In the genomic region with DNA sequence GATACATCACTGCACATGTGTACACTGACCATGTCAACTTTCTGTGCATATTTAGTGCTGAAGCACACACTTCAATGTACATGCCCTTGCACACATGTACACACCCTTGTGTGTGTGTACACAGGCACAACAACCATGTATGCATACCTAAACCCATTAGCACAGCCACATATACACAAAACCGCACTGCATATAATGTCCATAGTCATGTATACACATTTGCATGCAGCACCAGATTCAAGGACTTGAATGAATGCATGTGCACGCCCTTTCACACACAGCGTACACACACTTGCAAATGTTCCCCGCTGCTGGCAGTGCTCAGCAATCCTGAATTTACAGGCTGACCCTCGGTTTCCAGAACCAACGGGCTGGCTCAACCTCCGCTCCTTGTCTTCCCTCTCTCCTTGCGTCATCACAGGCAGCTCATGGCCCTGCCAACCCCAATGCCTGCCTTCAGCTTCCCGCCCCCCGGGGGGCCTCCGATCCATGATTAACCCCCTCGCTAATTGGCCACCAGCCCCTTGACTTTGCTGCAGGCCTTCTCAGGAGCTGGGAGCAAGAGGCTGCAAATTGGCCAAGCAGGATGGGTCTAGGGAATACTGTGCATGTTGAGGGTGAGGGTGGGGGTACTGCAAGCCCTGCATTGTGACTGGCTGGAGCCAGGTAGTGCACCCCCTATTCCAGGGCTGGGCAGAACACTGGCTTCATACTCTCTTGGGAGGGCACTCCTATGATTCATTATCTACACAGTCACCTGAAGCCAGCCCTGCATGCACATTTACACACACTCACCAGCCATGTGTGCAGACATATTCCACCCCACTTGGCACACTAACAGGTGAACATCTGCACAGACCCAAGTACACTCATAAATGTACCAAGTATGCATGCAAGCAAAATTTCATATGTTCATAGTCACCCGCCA, we compare ENCODE assay signal across 19 cellular contexts. TPM values are rescaled to one million over a fixed set of nuclear protein-coding genes. Genes with fewer than 3 reads are reported as not detected.
DNase-seq lines count a peak whose midpoint lies in the region; ATAC-seq and TF ChIP-seq lines count a peak whose summit lies in the region.
"Had no signal": no experiment of that assay in that cellular context is flagged by ENCODE, and none has a peak within 500 bp of the region (broad histone marks: within the 10 kb centered on the region; RNA-seq: fewer than 3 reads in every experiment).

No MANE protein-coding gene starts in this region.

- H3K4me3 ChIP-seq in HEK293 (ENCODE audit: low read depth, low read length) (no peak overlapping the region), heart right ventricle (no peak overlapping the region)
- H3K4me3 ChIP-seq: breast epithelium had no signal

- H3K4me1 Mint-ChIP-seq in T-helper 17 cell: peaks cover 7% of the 10 kb centered on the region

- peaks cover 0 to 12% of the 10 kb centered on the region in 2 experiments; a peak in 1 of 3 replicates for H3K36me3 ChIP-seq in HEK293 (ENCODE audit: control insufficient read depth in 2 of 2, insufficient read depth in 1 of 2, low read length in 2 of 2)
- peaks cover 0 to 6% (median 0%) of the 10 kb centered on the region in 9 donors for H3K36me3 ChIP-seq in heart right ventricle
- H3K36me3 ChIP-seq: breast epithelium had no signal

- H3K27ac Mint-ChIP-seq in T-helper 17 cell: no peak overlapping the region
- H3K27ac Mint-ChIP-seq: activated naive CD4-positive, alpha-beta T cell treated with anti-CD3 and anti-CD28 coated beads for 36 hours; HFFc6 had no signal

- H3K27me3 Mint-ChIP-seq in T-helper 17 cell: no peaks in the 10 kb centered on the region
- H3K27me3 Mint-ChIP-seq: stimulated activated memory B cell treated with anti-CD40 and anti-IgM and Interleukin-4, amounts not matched to agents 10 μg/mL and 1 μg/mL and 100 μg/mL, for 72 hours had no signal

- ATAC-seq in heart right ventricle (no peak), T-helper 17 cell (no peak)
- ATAC-seq: natural killer cell; right cardiac atrium; stimulated activated memory B cell treated with anti-CD40 and anti-IgM and Interleukin-4, amounts not matched to agents 10 μg/mL and 1 μg/mL and 100 μg/mL, for 72 hours had no signal

- no peaks in the 10 kb centered on the region for H3K36me3 Mint-ChIP-seq in T-helper 17 cell (ENCODE audit: low read depth)
- H3K36me3 Mint-ChIP-seq: natural killer cell; stimulated activated memory B cell treated with anti-CD40 and anti-IgM and Interleukin-4, amounts not matched to agents 10 μg/mL and 1 μg/mL and 100 μg/mL, for 72 hours had no signal

- intact Hi-C loops in heart right ventricle (cut with DNase I): loop anchor here in 8 of 10 donors (5.0 to 10.0 kb wide), 3 partner anchors 207 to 265 kb away; no protein-coding TSS in a partner anchor

- H3K4me1 ChIP-seq in HEK293 (ENCODE audit: control insufficient read depth, insufficient read depth, low read length) (no peaks in the 10 kb centered on the region), heart right ventricle (peaks cover 34 to 100% (median 84%) of the 10 kb centered on the region in 9 donors)

- CTCF ChIA-PET in HEK293 (lab: Yijun Ruan, JAX): interaction anchor here (0.6 to 7.4 kb wide), 3 partner anchors 16 to 168 kb away, joined by 3 to 202 read pairs (median 3); no protein-coding TSS in a partner anchor

- WGBS in heart right ventricle, 2 donors: 51 to 58% methylated on average over 13 of the region's 13 CpGs

- no peak for TF ChIP-seq CTCF in HEK293 (tag by site-specific recombination; IDR thresholded peaks at IDR 0.05)
- no peak for TF ChIP-seq CTCF in heart right ventricle (IDR thresholded peaks at IDR 0.05)

- H3K27ac ChIP-seq in HEK293 (ENCODE audit: extremely low read depth, low read depth, low read length) (no peak overlapping the region), heart right ventricle (peak overlapping the region in 1 of 10 donors; percentile 11)

- H3K9me3 ChIP-seq in HEK293 (ENCODE audit: control insufficient read depth, insufficient read depth, low read depth, low read length) (no peaks in the 10 kb centered on the region), heart right ventricle (no peaks in the 10 kb centered on the region), T-helper 17 cell (ENCODE audit: control insufficient read depth, low read length, poor library complexity, severe bottlenecking) (no peaks in the 10 kb centered on the region)
- H3K9me3 ChIP-seq: breast epithelium had no signal

- POLR2A ChIA-PET in HEK293 (lab: Yijun Ruan, JAX): interaction anchor here (0.9 kb wide), 1 partner anchor 35 kb away, joined by 5 read pairs; no protein-coding TSS in a partner anchor

- H3K27me3 ChIP-seq in heart right ventricle: no peaks in the 10 kb centered on the region
- H3K27me3 ChIP-seq: breast epithelium had no signal

- DNase-seq in AG08396 (ENCODE audit: low spot score) (peak; percentile 21), fibroblast of peridontal ligament (ENCODE audit: extremely low read depth) (peak; percentile 25), MV-4-11 (lab: John Stamatoyannopoulos, UW) (no peak), heart right ventricle (no peak), T-helper 17 cell (no peak)
- DNase-seq: activated naive CD4-positive, alpha-beta T cell treated with anti-CD3 and anti-CD28 coated beads for 36 hours; effector memory CD4-positive, alpha-beta T cell; HFFc6; kidney glomerular epithelial cell; MM.1S; natural killer cell; NCI-H2107; stimulated activated CD4-positive, alpha-beta T cell treated with anti-CD3 and anti-CD28 coated beads, Interleukin-4, amount 100 ng/mL, for 1 hour had no signal

- no peak overlapping the region for H3K4me3 Mint-ChIP-seq in T-helper 17 cell
- H3K4me3 Mint-ChIP-seq: activated naive CD4-positive, alpha-beta T cell treated with anti-CD3 and anti-CD28 coated beads for 36 hours; natural killer cell; stimulated activated memory B cell treated with anti-CD40 and anti-IgM and Interleukin-4, amounts not matched to agents 10 μg/mL and 1 μg/mL and 100 μg/mL, for 72 hours had no signal

TF ChIP-seq in HEK293, 187 proteins besides CTCF, POLR2A, EP300 and RAD21:
- TF ChIP-seq, protein P1, sequence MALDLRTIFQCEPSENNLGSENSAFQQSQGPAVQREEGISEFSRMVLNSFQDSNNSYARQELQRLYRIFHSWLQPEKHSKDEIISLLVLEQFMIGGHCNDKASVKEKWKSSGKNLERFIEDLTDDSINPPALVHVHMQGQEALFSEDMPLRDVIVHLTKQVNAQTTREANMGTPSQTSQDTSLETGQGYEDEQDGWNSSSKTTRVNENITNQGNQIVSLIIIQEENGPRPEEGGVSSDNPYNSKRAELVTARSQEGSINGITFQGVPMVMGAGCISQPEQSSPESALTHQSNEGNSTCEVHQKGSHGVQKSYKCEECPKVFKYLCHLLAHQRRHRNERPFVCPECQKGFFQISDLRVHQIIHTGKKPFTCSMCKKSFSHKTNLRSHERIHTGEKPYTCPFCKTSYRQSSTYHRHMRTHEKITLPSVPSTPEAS (tag by site-specific recombination; IDR thresholded peaks at IDR 0.05): peak; percentile 56; the same call in 1 of the 2 replicates
- TF ChIP-seq, protein P2, sequence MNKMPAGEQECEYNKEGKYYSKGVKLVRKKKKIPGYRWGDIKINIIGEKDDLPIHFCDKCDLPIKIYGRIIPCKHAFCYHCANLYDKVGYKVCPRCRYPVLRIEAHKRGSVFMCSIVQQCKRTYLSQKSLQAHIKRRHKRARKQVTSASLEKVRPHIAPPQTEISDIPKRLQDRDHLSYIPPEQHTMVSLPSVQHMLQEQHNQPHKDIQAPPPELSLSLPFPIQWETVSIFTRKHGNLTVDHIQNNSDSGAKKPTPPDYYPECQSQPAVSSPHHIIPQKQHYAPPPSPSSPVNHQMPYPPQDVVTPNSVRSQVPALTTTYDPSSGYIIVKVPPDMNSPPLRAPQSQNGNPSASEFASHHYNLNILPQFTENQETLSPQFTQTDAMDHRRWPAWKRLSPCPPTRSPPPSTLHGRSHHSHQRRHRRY (tag by site-specific recombination; IDR thresholded peaks at IDR 0.05): no peak

RNA-seq across cellular contexts. Expression of a gene that starts 7.9 kb away (rescaled TPM):
- total RNA-seq in heart right ventricle (1 to 10 TPM in 2 of 10 donors, under 1 TPM in 7, not detected in 1; 0.27 to 2.0 (median 0.42) TPM), T-helper 17 cell (under 1 TPM in 1 of 2 donors, not detected in 1; 0.30 TPM)
- 1 to 10 TPM in 1 of 2 donors, under 1 TPM in 1; 0.29 to 3.4 TPM for polyA plus RNA-seq in heart right ventricle

RNA-seq across cellular contexts. Expression of a gene that starts 17.2 kb away (rescaled TPM):
- total RNA-seq in heart right ventricle: not detected
- polyA plus RNA-seq in heart right ventricle: not detected
- not detected for total RNA-seq in T-helper 17 cell
- total RNA-seq: activated naive CD4-positive, alpha-beta T cell treated with anti-CD3 and anti-CD28 coated beads for 36 hours; glomerular endothelial cell; HFFc6; right cardiac atrium; urinary bladder had no signal
- polyA plus RNA-seq: right cardiac atrium had no signal

RNA-seq across cellular contexts. Expression of a gene that starts 25.7 kb away (rescaled TPM):
- total RNA-seq in heart right ventricle (100 to 1,000 TPM in 1 of 10 donors, 10 to 100 TPM in 3, 1 to 10 TPM in 6; 1.6 to 161 (median 4.2) TPM), T-helper 17 cell (not detected)
- 100 to 1,000 TPM; 124 to 210 TPM for polyA plus RNA-seq in heart right ventricle
- total RNA-seq: activated naive CD4-positive, alpha-beta T cell treated with anti-CD3 and anti-CD28 coated beads for 36 hours; glomerular endothelial cell; HFFc6; natural killer cell; urinary bladder had no signal

RNA-seq across cellular contexts. Expression of a gene that starts 33.5 kb away (rescaled TPM):
- total RNA-seq in heart right ventricle (10 to 100 TPM; 18.6 to 71.1 (median 27.1) TPM), T-helper 17 cell (1 to 10 TPM; 3.3 to 4.9 TPM)
- 100 to 1,000 TPM in 1 of 2 donors, 10 to 100 TPM in 1; 58.5 to 179 TPM for polyA plus RNA-seq in heart right ventricle

RNA-seq across cellular contexts. Expression of a gene that starts 58.5 kb away (rescaled TPM):
- 1 to 10 TPM in 2 of 10 donors, under 1 TPM in 8; 0.30 to 4.3 (median 0.68) TPM for total RNA-seq in heart right ventricle
- 1 to 10 TPM in 1 of 2 donors, under 1 TPM in 1; 0.46 to 2.5 TPM for polyA plus RNA-seq in heart right ventricle
- 100 to 1,000 TPM; 206 to 261 TPM for total RNA-seq in T-helper 17 cell

Comparison
In these comparisons a context has a peak if more than half of its experiments do, and no peak if none do; other contexts are left out.
1. DNase-seq: peak in AG08396 (single experiment) and fibroblast of peridontal ligament (single experiment); none in MV-4-11 (single experiment), heart right ventricle (0 of 2) and T-helper 17 cell (0 of 3).